Comparison of ENCODE assay signal across 8 cellular contexts in the genomic region with DNA sequence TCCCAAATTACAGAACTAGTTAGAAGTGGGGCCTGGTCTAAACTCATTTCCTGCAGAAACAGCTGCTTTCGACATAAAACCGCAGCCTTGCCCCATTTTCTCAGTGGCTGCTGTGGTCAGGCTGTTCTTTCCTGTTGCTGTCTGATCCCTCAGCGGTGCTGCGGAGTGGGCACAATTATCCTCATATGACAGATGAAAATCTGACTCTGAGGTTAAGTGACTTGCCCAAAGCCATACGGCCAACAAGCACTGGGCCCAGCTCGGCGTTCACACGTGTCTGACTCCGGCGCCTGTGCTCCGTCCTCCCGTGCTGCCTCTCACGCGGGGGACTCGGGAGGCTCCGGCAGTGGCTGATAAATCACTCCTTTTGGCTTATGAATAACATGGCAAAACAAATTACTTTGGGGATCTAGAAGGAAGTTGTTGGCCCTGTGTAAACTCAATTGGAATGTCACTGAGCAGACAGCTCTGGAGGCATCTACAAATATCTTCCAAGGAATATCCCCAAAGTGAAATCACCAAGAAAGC.
DNase-seq lines count a peak whose midpoint lies in the region; ATAC-seq, FAIRE-seq and TF ChIP-seq lines count a peak whose summit lies in the region.

No MANE protein-coding gene starts in this region.

- H3K4me1 Mint-ChIP-seq in activated CD4-positive, alpha-beta memory T cell treated with anti-CD3 and anti-CD28 coated beads, Interleukin-2, amount 10 ng/mL, durations not matched to agents 7 days and 5 days = peaks cover 46% of the 10 kb centered on the region

- H3K79me2 ChIP-seq in KMS-11 (ENCODE audit: insufficient read depth, low read depth) = no peaks in the 10 kb centered on the region
- no peaks in the 10 kb centered on the region for H3K79me2 ChIP-seq in endothelial cell of umbilical vein (ENCODE audit: control insufficient read depth, insufficient read depth, low read length)

- H2AFZ ChIP-seq in KMS-11 (ENCODE audit: low read depth) (peak overlapping the region; percentile 40; the same call in 1 of the 2 replicates), endothelial cell of umbilical vein (ENCODE audit: low read depth, low read length) (no peak overlapping the region)

- H4K20me1 ChIP-seq in KMS-11 (ENCODE audit: insufficient read depth) (no peaks in the 10 kb centered on the region), endothelial cell of umbilical vein (replicated peaks; ENCODE audit: control insufficient read depth, extremely low read depth, insufficient read depth, low read length) (no peaks in the 10 kb centered on the region)

- H3K4me2 ChIP-seq in KMS-11 (peak overlapping the region; percentile 93), endothelial cell of umbilical vein (ENCODE audit: insufficient read depth, low read length) (no peak overlapping the region)

- peak; percentile 92 for DNase-seq in activated CD4-positive, alpha-beta memory T cell treated with anti-CD3 and anti-CD28 coated beads, Interleukin-2, amount 10 ng/mL, durations not matched to agents 7 days and 5 days
- DNase-seq in endothelial cell of umbilical vein (ENCODE audit: low read depth, low spot score) = peak; percentile 13
- peak; percentile 71 to 80 for DNase-seq in psoas muscle
- DNase-seq in vagina (ENCODE audit: extremely low spot score in 2 of 2) = no peak
- no peak for DNase-seq in RKO (ENCODE audit: low spot score)
- no peak for DNase-seq in cerebellum (ENCODE audit: low spot score)

- intact Hi-C loops in endothelial cell of umbilical vein (cut with micrococcal nuclease) = no loop called here
- intact Hi-C loops in psoas muscle (cut with DNase I) = no loop called here
- intact Hi-C loops in vagina (cut with DNase I) = no loop called here

- ATAC-seq in GM18907 (IDR thresholded peaks at IDR 0.05; ENCODE audit: unreplicated experiment) = peak; percentile 74
- peak; percentile 27 to 70 (median 51) for ATAC-seq in psoas muscle

- peaks cover 38% of the 10 kb centered on the region for H3K4me1 ChIP-seq in KMS-11 (ENCODE audit: low read depth, poor library complexity, severe bottlenecking)
- H3K4me1 ChIP-seq in endothelial cell of umbilical vein (ENCODE audit: control insufficient read depth, extremely low read depth, insufficient read depth, low read length) = peaks cover 6% of the 10 kb centered on the region
- no peaks in the 10 kb centered on the region for H3K4me1 ChIP-seq in psoas muscle
- H3K4me1 ChIP-seq in vagina = peaks cover 9% of the 10 kb centered on the region

- H3K9me3 ChIP-seq in endothelial cell of umbilical vein (replicated peaks; ENCODE audit: control insufficient read depth, insufficient read depth, low read length) (no peaks in the 10 kb centered on the region), psoas muscle (no peaks in the 10 kb centered on the region), vagina (no peaks in the 10 kb centered on the region)

- no peak for FAIRE-seq in endothelial cell of umbilical vein (lab: Jason Lieb, UNC)

- H3K27me3 ChIP-seq in KMS-11 (ENCODE audit: insufficient read depth, low read depth) = peaks cover 6% of the 10 kb centered on the region
- H3K27me3 ChIP-seq in endothelial cell of umbilical vein (ENCODE audit: control insufficient read depth in 2 of 2, insufficient read depth in 2 of 2, low read length in 2 of 2) = no peaks in the 10 kb centered on the region
- H3K27me3 ChIP-seq in psoas muscle (ENCODE audit: insufficient read depth in 3 of 3, low read length in 2 of 3) = no peaks in the 10 kb centered on the region
- H3K27me3 ChIP-seq in vagina = no peaks in the 10 kb centered on the region

- dilution Hi-C loops in endothelial cell of umbilical vein (cut with MboI; ENCODE audit: extremely low pct_ligation_motif_present, low sequenced_read_pairs) = no loop called here

- H3K9me3 Mint-ChIP-seq in activated CD4-positive, alpha-beta memory T cell treated with anti-CD3 and anti-CD28 coated beads, Interleukin-2, amount 10 ng/mL, durations not matched to agents 7 days and 5 days = peaks cover 2% of the 10 kb centered on the region

- H3K27ac ChIP-seq in KMS-11 = peak overlapping the region; percentile 24; the same call in 1 of the 2 replicates
- no peak overlapping the region for H3K27ac ChIP-seq in endothelial cell of umbilical vein (ENCODE audit: insufficient read depth, low read depth, low read length)
- no peak overlapping the region for H3K27ac ChIP-seq in psoas muscle
- peak overlapping the region; percentile 22 for H3K27ac ChIP-seq in vagina

- peak overlapping the region; percentile 45 for H3K4me3 Mint-ChIP-seq in activated CD4-positive, alpha-beta memory T cell treated with anti-CD3 and anti-CD28 coated beads, Interleukin-2, amount 10 ng/mL, durations not matched to agents 7 days and 5 days

- no peak for TF ChIP-seq CTCF in KMS-11 (conservative IDR thresholded peaks at IDR 0.05; ENCODE audit: low read depth, low read length)
- no peak for TF ChIP-seq CTCF in endothelial cell of umbilical vein (IDR thresholded peaks at IDR 0.05; ENCODE audit: extremely low read depth in 1 of 2, insufficient read depth in 1 of 2, low read depth in 1 of 2, low read length in 2 of 2)
- TF ChIP-seq CTCF in psoas muscle (IDR thresholded peaks at IDR 0.05) = no peak
- TF ChIP-seq CTCF in vagina (IDR thresholded peaks at IDR 0.05) = no peak

- POLR2A ChIA-PET in activated CD4-positive, alpha-beta memory T cell treated with anti-CD3 and anti-CD28 coated beads, Interleukin-2, amount 10 ng/mL, durations not matched to agents 7 days and 5 days (lab: Charles Lee) = interaction anchor here (0.8 to 2.8 kb wide), 8 partner anchors 10 to 145 kb away, joined by 3 to 13 read pairs (median 6); no protein-coding TSS in a partner anchor
- POLR2A ChIA-PET in endothelial cell of umbilical vein (lab: Charles Lee) = no interaction called here

- no peak overlapping the region; the same call in 1 of the 2 replicates for H3K9ac ChIP-seq in KMS-11
- H3K9ac ChIP-seq in endothelial cell of umbilical vein (replicated peaks; ENCODE audit: extremely low read depth, insufficient read depth, low read length) = no peak overlapping the region

- peaks cover 64% of the 10 kb centered on the region for H3K27me3 Mint-ChIP-seq in activated CD4-positive, alpha-beta memory T cell treated with anti-CD3 and anti-CD28 coated beads, Interleukin-2, amount 10 ng/mL, durations not matched to agents 7 days and 5 days

- TF ChIP-seq POLR2A in endothelial cell of umbilical vein (IDR thresholded peaks at IDR 0.05; ENCODE audit: low read depth, low read length) = no peak
- TF ChIP-seq POLR2A in vagina (IDR thresholded peaks at IDR 0.05) = no peak

- peak overlapping the region; percentile 83 for H3K27ac Mint-ChIP-seq in activated CD4-positive, alpha-beta memory T cell treated with anti-CD3 and anti-CD28 coated beads, Interleukin-2, amount 10 ng/mL, durations not matched to agents 7 days and 5 days

- CTCF ChIA-PET in activated CD4-positive, alpha-beta memory T cell treated with anti-CD3 and anti-CD28 coated beads, Interleukin-2, amount 10 ng/mL, durations not matched to agents 7 days and 5 days (lab: Charles Lee) = interaction anchor here (0.9 to 3.8 kb wide), 3 partner anchors 20 to 311 kb away, joined by 3 to 23 read pairs (median 23); no protein-coding TSS in a partner anchor
- CTCF ChIA-PET in endothelial cell of umbilical vein (lab: Charles Lee) = interaction anchor here (3.2 kb wide), 1 partner anchor 20 kb away, joined by 13 read pairs; no protein-coding TSS in a partner anchor

- H3K36me3 ChIP-seq in KMS-11 (ENCODE audit: insufficient read depth) (no peaks in the 10 kb centered on the region), endothelial cell of umbilical vein (ENCODE audit: control insufficient read depth in 2 of 2, extremely low read depth in 1 of 2, insufficient read depth in 2 of 2, low read length in 2 of 2) (no peaks in the 10 kb centered on the region), psoas muscle (ENCODE audit: insufficient read depth in 1 of 2, low read depth in 1 of 2) (peaks cover 0 to 12% of the 10 kb centered on the region in 2 donors), vagina (no peaks in the 10 kb centered on the region)

- no peaks in the 10 kb centered on the region for H3K9me1 ChIP-seq in endothelial cell of umbilical vein (replicated peaks; ENCODE audit: control insufficient read depth, extremely low read depth, insufficient read depth, low read length)

- H3K36me3 Mint-ChIP-seq in activated CD4-positive, alpha-beta memory T cell treated with anti-CD3 and anti-CD28 coated beads, Interleukin-2, amount 10 ng/mL, durations not matched to agents 7 days and 5 days (ENCODE audit: low read depth) = no peaks in the 10 kb centered on the region

- BruUV-seq in endothelial cell of umbilical vein (replicated peaks; lab: Mats Ljungman, UMichigan) = no TSS peak

- H3K4me3 ChIP-seq in KMS-11 (IDR thresholded peaks at IDR 0.05; ENCODE audit: insufficient read depth, low read depth, low read length) = no peak overlapping the region
- no peak overlapping the region for H3K4me3 ChIP-seq in endothelial cell of umbilical vein (replicated peaks in 1 of 3; ENCODE audit: insufficient read depth in 1 of 3, low read depth in 1 of 3, low read length in 3 of 3)
- H3K4me3 ChIP-seq in psoas muscle = no peak overlapping the region
- no peak overlapping the region for H3K4me3 ChIP-seq in vagina

- WGBS in psoas muscle, 3 donors = 64 to 72% (median 66%) methylated on average over 16 of the region's 16 CpGs

TF ChIP-seq in endothelial cell of umbilical vein, 7 proteins besides CTCF, POLR2A, EP300 and RAD21:
- TF ChIP-seq JUN (IDR thresholded peaks at IDR 0.05; ENCODE audit: borderline replicate concordance, insufficient read depth, insufficient read length, low read depth) (no peak), GATA2 (IDR thresholded peaks at IDR 0.05; ENCODE audit: insufficient read depth, insufficient read length, low read depth, low read length) (no peak), EZH2 (IDR thresholded peaks at IDR 0.05; ENCODE audit: borderline replicate concordance, low read depth, low read length, severe bottlenecking) (no peak), MYC (IDR thresholded peaks at IDR 0.05; ENCODE audit: low read depth, low read length) (no peak), POLR2AphosphoS5 (IDR thresholded peaks at IDR 0.05; ENCODE audit: insufficient read depth, low read depth, low read length) (no peak), FOS (IDR thresholded peaks at IDR 0.05; ENCODE audit: borderline replicate concordance, insufficient read depth, low read length) (no peak), MAX (IDR thresholded peaks at IDR 0.05; ENCODE audit: insufficient read depth, insufficient read length) (no peak)

Comparison
In these comparisons a context has a peak if more than half of its experiments do, and no peak if none do; other contexts are left out.
1. H3K27ac ChIP-seq: peak in KMS-11 (single experiment) and vagina (single experiment); none in endothelial cell of umbilical vein (single experiment) and psoas muscle (single experiment).
2. DNase-seq: peak in activated CD4-positive, alpha-beta memory T cell treated with anti-CD3 and anti-CD28 coated beads, Interleukin-2, amount 10 ng/mL, durations not matched to agents 7 days and 5 days (single experiment), endothelial cell of umbilical vein (single experiment) and psoas muscle (2 of 2); none in vagina (0 of 2), RKO (single experiment) and cerebellum (single experiment).